In the genomic region with DNA sequence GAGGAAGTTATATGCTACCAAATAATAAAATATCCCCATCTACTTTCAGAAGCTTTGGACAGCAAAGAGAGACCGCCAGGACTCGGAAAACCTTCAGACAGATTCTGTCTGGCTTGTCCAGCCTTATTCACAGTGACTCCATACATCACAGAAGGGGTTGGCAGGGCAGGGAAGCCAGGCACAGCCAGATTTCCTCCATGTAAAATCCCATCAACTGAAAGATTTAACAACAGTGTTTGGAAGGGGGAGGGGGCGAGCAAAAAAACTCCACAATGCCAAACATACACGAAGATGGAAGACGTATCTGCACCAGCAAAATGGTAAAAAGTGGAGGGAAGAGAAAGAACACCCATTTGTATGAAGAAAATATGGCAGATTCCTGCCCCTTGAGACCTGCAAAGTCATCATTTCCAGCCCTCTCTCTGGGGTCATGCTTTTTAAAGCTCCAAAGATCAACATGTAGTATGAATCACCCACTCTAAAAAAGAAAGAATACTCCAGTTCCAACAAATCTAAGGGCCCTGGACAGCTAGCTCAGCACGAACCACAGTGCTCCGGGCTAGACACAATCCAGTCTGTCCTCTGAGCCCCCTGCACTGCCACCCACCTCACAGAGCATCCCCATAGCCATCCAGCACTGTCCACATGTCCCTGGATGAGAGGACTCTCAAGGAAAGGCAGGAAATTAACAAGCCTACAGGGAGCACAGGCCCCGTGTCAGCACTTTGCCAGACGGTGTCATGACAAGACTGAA, we compare ENCODE assay signal across 2 cellular contexts.
TF ChIP-seq lines count a peak whose summit lies in the region.

No MANE protein-coding gene starts in this region.

TF ChIP-seq in HepG2, 621 proteins besides CTCF, POLR2A, EP300 and RAD21:
- TF ChIP-seq, protein P1, sequence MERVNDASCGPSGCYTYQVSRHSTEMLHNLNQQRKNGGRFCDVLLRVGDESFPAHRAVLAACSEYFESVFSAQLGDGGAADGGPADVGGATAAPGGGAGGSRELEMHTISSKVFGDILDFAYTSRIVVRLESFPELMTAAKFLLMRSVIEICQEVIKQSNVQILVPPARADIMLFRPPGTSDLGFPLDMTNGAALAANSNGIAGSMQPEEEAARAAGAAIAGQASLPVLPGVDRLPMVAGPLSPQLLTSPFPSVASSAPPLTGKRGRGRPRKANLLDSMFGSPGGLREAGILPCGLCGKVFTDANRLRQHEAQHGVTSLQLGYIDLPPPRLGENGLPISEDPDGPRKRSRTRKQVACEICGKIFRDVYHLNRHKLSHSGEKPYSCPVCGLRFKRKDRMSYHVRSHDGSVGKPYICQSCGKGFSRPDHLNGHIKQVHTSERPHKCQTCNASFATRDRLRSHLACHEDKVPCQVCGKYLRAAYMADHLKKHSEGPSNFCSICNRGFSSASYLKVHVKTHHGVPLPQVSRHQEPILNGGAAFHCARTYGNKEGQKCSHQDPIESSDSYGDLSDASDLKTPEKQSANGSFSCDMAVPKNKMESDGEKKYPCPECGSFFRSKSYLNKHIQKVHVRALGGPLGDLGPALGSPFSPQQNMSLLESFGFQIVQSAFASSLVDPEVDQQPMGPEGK (CRISPR knock-in tag; IDR thresholded peaks at IDR 0.05) = no peak
- TF ChIP-seq MAFK (conservative IDR thresholded peaks at IDR 0.05 in 1 of 2, IDR thresholded peaks at IDR 0.05 in 1 of 2; ENCODE audit: low read length in 2 of 2) (peak; percentile 33 to 50; a peak in 2 of 4 replicates), ZNF251 (CRISPR knock-in tag; IDR thresholded peaks at IDR 0.05) (no peak), ZFP36 (IDR thresholded peaks at IDR 0.05; ENCODE audit: borderline replicate concordance, low read depth, low read length, partially characterized antibody) (no peak), ZNF546 (CRISPR knock-in tag; conservative IDR thresholded peaks at IDR 0.05) (no peak), DNMT1 (CRISPR knock-in tag; IDR thresholded peaks at IDR 0.05) (no peak), ZNF790 (CRISPR knock-in tag; IDR thresholded peaks at IDR 0.05; ENCODE audit: borderline replicate concordance) (no peak), MAFF (IDR thresholded peaks at IDR 0.05; ENCODE audit: low read depth, low read length) (peak; percentile 31; the same call in 1 of the 2 replicates), ZGPAT (CRISPR knock-in tag; IDR thresholded peaks at IDR 0.05) (no peak), ZNF101 (CRISPR knock-in tag; IDR thresholded peaks at IDR 0.05; ENCODE audit: borderline replicate concordance, low read depth) (no peak), MBD4 (IDR thresholded peaks at IDR 0.05; ENCODE audit: borderline replicate concordance, low read length) (no peak), HNRNPUL1 (IDR thresholded peaks at IDR 0.05; ENCODE audit: low read depth, low read length) (no peak), PAF1 (CRISPR knock-in tag; IDR thresholded peaks at IDR 0.05) (no peak), TGIF2 (CRISPR knock-in tag; IDR thresholded peaks at IDR 0.05) (no peak), FOXJ3 (CRISPR knock-in tag; IDR thresholded peaks at IDR 0.05; ENCODE audit: borderline replicate concordance) (no peak), MBNL3 (CRISPR knock-in tag; conservative IDR thresholded peaks at IDR 0.05) (no peak)
- TF ChIP-seq, protein P2, sequence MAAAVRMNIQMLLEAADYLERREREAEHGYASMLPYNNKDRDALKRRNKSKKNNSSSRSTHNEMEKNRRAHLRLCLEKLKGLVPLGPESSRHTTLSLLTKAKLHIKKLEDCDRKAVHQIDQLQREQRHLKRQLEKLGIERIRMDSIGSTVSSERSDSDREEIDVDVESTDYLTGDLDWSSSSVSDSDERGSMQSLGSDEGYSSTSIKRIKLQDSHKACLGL (CRISPR knock-in tag; IDR thresholded peaks at IDR 0.05) = no peak

TF ChIP-seq in H1, 55 proteins besides CTCF, POLR2A, EP300 and RAD21:
- no peak for TF ChIP-seq SUZ12 (IDR thresholded peaks at IDR 0.05; ENCODE audit: low read length)
- no peak for TF ChIP-seq POLR2AphosphoS5 (IDR thresholded peaks at IDR 0.05; ENCODE audit: low read depth, low read length)
- TF ChIP-seq, protein P3, sequence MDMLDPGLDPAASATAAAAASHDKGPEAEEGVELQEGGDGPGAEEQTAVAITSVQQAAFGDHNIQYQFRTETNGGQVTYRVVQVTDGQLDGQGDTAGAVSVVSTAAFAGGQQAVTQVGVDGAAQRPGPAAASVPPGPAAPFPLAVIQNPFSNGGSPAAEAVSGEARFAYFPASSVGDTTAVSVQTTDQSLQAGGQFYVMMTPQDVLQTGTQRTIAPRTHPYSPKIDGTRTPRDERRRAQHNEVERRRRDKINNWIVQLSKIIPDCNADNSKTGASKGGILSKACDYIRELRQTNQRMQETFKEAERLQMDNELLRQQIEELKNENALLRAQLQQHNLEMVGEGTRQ (IDR thresholded peaks at IDR 0.05; ENCODE audit: low read length) = no peak
- no peak for TF ChIP-seq GTF2F1 (IDR thresholded peaks at IDR 0.05; ENCODE audit: borderline replicate concordance, low read depth, low read length)
- no peak for TF ChIP-seq BRCA1 (IDR thresholded peaks at IDR 0.05; ENCODE audit: low read depth, low read length)
- TF ChIP-seq SP4 (IDR thresholded peaks at IDR 0.05; ENCODE audit: low read length) = no peak
- TF ChIP-seq, protein P4, sequence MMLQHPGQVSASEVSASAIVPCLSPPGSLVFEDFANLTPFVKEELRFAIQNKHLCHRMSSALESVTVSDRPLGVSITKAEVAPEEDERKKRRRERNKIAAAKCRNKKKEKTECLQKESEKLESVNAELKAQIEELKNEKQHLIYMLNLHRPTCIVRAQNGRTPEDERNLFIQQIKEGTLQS (IDR thresholded peaks at IDR 0.05; ENCODE audit: insufficient read depth, low read depth, low read length) = no peak
- TF ChIP-seq CHD2 (IDR thresholded peaks at IDR 0.05; ENCODE audit: low read length) = no peak
- no peak for TF ChIP-seq NRF1 (IDR thresholded peaks at IDR 0.05; ENCODE audit: low read depth, low read length)
- TF ChIP-seq EZH2 (IDR thresholded peaks at IDR 0.05; ENCODE audit: low read depth, low read length, severe bottlenecking) = no peak
- no peak for TF ChIP-seq JUN (IDR thresholded peaks at IDR 0.05; ENCODE audit: low read depth, low read length)
- TF ChIP-seq GABPA (IDR thresholded peaks at IDR 0.05; ENCODE audit: borderline replicate concordance, insufficient read depth, low read length) = no peak
- TF ChIP-seq ZNF274 (IDR thresholded peaks at IDR 0.05; ENCODE audit: borderline replicate concordance, extremely low read depth, low read length) = no peak
